Comparison of ENCODE assay signal across 8 cellular contexts in the genomic region with DNA sequence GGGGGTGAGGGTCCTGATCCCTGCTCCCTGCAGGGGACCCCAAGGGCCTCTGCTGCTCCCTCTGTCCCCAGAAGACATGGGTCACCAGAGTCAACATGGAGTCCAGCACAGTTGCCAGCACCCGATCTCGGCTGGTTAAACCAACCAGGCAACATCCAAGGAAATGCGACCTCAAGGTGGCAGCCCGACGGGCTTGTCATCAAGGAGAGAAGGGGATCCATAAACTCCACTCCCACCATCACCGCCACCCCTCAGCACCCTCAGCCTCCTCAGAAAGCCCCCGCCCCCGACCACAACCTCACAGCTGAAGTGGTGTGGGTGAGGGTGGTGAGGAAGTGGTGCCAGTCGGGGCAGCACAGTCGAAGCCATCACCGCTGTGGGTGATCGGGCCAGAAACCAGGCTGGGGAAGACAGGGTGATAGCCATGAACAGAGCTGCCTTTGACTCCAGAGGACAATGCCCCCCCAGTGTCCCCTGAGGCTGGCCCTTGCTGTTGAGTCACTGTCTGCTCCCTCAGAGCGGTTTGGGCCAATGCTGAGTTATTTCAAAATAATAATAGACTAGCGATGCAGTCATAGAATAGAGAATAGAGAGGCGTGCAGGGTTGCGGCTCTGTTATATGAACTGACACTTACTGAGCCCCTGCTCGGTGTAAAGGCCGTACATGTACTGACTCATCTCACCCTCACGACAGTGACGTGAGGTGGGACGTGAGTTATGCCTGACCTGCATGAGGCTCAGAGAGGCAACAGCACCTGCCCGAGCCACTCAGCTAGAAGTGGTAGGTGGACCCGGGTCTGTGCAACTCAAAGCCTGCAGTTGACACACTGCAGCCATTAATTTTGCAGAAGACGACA.
DNase-seq lines count a peak whose midpoint lies in the region; ATAC-seq lines count a peak whose summit lies in the region.
"Had no signal": no experiment of that assay in that cellular context is flagged by ENCODE, and none has a peak within 500 bp of the region (broad histone marks: within the 10 kb centered on the region; RNA-seq: fewer than 3 reads in every experiment).

No MANE protein-coding gene starts in this region.

- no peak overlapping the region for H3K4me2 ChIP-seq in GM23248 (ENCODE audit: unreplicated experiment)

- H3K27me3 ChIP-seq in GM23248 (replicated peaks; ENCODE audit: insufficient read depth) = no peaks in the 10 kb centered on the region

- no peaks in the 10 kb centered on the region for H3K79me2 ChIP-seq in GM23248 (ENCODE audit: insufficient read depth)

- H3K9ac ChIP-seq in GM23248 = no peak overlapping the region

- no peaks in the 10 kb centered on the region for H3K9me2 ChIP-seq in GM23248 (ENCODE audit: insufficient read depth)

- DNase-seq in GM23248 = peak; percentile 41
- peak in 49 of 58 donors; percentile 8 to 89 (median 53) for DNase-seq in anterior cingulate cortex (lab: John Stamatoyannopoulos, UW)
- DNase-seq in kidney tubule cell (ENCODE audit: low spot score) = peak; percentile 73
- peak; percentile 20 for DNase-seq in stimulated activated CD8-positive, alpha-beta memory T cell treated with anti-CD3 and anti-CD28 coated beads, Interleukin-4, amount 100 ng/mL, for 24 hours (ENCODE audit: low read depth)
- DNase-seq in MV-4-11 (lab: John Stamatoyannopoulos, UW) = no peak
- DNase-seq: left ventricle myocardium inferior had no signal

- no peaks in the 10 kb centered on the region for H3K9me3 ChIP-seq in GM23248 (ENCODE audit: low read depth)
- H3K9me3 ChIP-seq: left ventricle myocardium inferior had no signal

- WGBS in GM23248 (ENCODE audit: low coverage in 1 of 2, low lambda C conversion rate in 2 of 2, missing lambda C conversion rate in 2 of 2), 2 experiments = 73 to 74% methylated on average over 24 of the region's 24 CpGs

- H3K4me3 ChIP-seq in GM23248 = no peak overlapping the region
- H3K4me3 ChIP-seq: left ventricle myocardium inferior had no signal

- H4K20me1 ChIP-seq in GM23248 (ENCODE audit: insufficient read depth) = no peaks in the 10 kb centered on the region

- in situ Hi-C loops in GM23248 (cut with MboI) = no loop called here

- no peak for ATAC-seq in HG02970 (IDR thresholded peaks at IDR 0.05; ENCODE audit: low FRiP score, unreplicated experiment)
- ATAC-seq in HG03159 (IDR thresholded peaks at IDR 0.05; ENCODE audit: unreplicated experiment) = no peak

- no peak overlapping the region for H3K27ac ChIP-seq in GM23248
- H3K27ac ChIP-seq: left ventricle myocardium inferior had no signal

- H3F3A ChIP-seq in GM23248 (ENCODE audit: insufficient read depth) = no peaks in the 10 kb centered on the region

- H3K4me1 ChIP-seq in GM23248 (ENCODE audit: insufficient read depth) = no peaks in the 10 kb centered on the region
- H3K4me1 ChIP-seq: left ventricle myocardium inferior had no signal

- H2AFZ ChIP-seq in GM23248 = no peak overlapping the region

- H3K36me3 ChIP-seq in GM23248 (ENCODE audit: low read depth) = no peaks in the 10 kb centered on the region
- H3K36me3 ChIP-seq: left ventricle myocardium inferior had no signal
